In genomic region chr6:52724406-52725121, GRCh38 we compare ENCODE assay signal across 1 cellular context.
A peak's percentile ranks its signal among the peaks of the same experiment; 100 is the strongest.
TF ChIP-seq lines count a peak whose summit lies in the region.

No MANE protein-coding gene starts in this region.

TF ChIP-seq in HepG2, 621 proteins besides CTCF, POLR2A, EP300 and RAD21 (continued from another document and continues in another):
- TF ChIP-seq ZNF609 (CRISPR knock-in tag; IDR thresholded peaks at IDR 0.05; ENCODE audit: borderline replicate concordance) (peak; percentile 44; the same call in 1 of the 2 replicates), TEAD2 (CRISPR knock-in tag; IDR thresholded peaks at IDR 0.05) (no peak), MYNN (CRISPR knock-in tag; IDR thresholded peaks at IDR 0.05; ENCODE audit: low read depth) (no peak), SUZ12 (IDR thresholded peaks at IDR 0.05; ENCODE audit: low read depth, low read length) (no peak), EEA1 (CRISPR knock-in tag; IDR thresholded peaks at IDR 0.05; ENCODE audit: borderline replicate concordance) (no peak), IKZF4 (CRISPR knock-in tag; IDR thresholded peaks at IDR 0.05; ENCODE audit: borderline replicate concordance, low read depth, not compliant biosample characterization) (peak; percentile 31), DRAP1 (CRISPR knock-in tag; IDR thresholded peaks at IDR 0.05) (no peak), CENPBD1 (CRISPR knock-in tag; IDR thresholded peaks at IDR 0.05; ENCODE audit: borderline replicate concordance, low read depth) (no peak), HNRNPK (IDR thresholded peaks at IDR 0.05; ENCODE audit: low read depth, low read length, poor library complexity, severe bottlenecking) (no peak), ZNF782 (CRISPR knock-in tag; IDR thresholded peaks at IDR 0.05; ENCODE audit: borderline replicate concordance) (no peak), HOXA9 (CRISPR knock-in tag; IDR thresholded peaks at IDR 0.05; ENCODE audit: borderline replicate concordance) (no peak), PAF1 (CRISPR knock-in tag; IDR thresholded peaks at IDR 0.05) (no peak), KLF6 (CRISPR knock-in tag; IDR thresholded peaks at IDR 0.05) (no peak), ETV6 (CRISPR knock-in tag; conservative IDR thresholded peaks at IDR 0.05) (no peak), ZNF33A (CRISPR knock-in tag; IDR thresholded peaks at IDR 0.05; ENCODE audit: borderline replicate concordance) (no peak), ZNF841 (CRISPR knock-in tag; IDR thresholded peaks at IDR 0.05; ENCODE audit: borderline replicate concordance) (no peak), E2F2 (CRISPR knock-in tag; IDR thresholded peaks at IDR 0.05; ENCODE audit: borderline replicate concordance) (no peak), ARNT (IDR thresholded peaks at IDR 0.05) (no peak), HNRNPUL1 (IDR thresholded peaks at IDR 0.05; ENCODE audit: low read depth, low read length) (no peak), TGIF2 (CRISPR knock-in tag; IDR thresholded peaks at IDR 0.05) (no peak), CBX2 (IDR thresholded peaks at IDR 0.05; ENCODE audit: low read depth, low read length) (no peak), CBX2 (CRISPR knock-in tag; IDR thresholded peaks at IDR 0.05; ENCODE audit: low read depth) (no peak), ZNF639 (CRISPR knock-in tag; conservative IDR thresholded peaks at IDR 0.05) (no peak), ZNF766 (CRISPR knock-in tag; IDR thresholded peaks at IDR 0.05; ENCODE audit: borderline replicate concordance) (no peak), PRDM10 (CRISPR knock-in tag; IDR thresholded peaks at IDR 0.05; ENCODE audit: low read depth) (peak; percentile 48; the same call in 1 of the 2 replicates), HDAC1 (CRISPR knock-in tag; IDR thresholded peaks at IDR 0.05) (peak; percentile 54; the same call in 1 of the 2 replicates), ELK4 (CRISPR knock-in tag; IDR thresholded peaks at IDR 0.05; ENCODE audit: borderline replicate concordance) (no peak), ZNF713 (CRISPR knock-in tag; IDR thresholded peaks at IDR 0.05) (0 out of 2 replicates have a peak, but pooled peaks have one; percentile 69), FOSL1 (CRISPR knock-in tag; IDR thresholded peaks at IDR 0.05; ENCODE audit: borderline replicate concordance) (no peak), MEIS2 (CRISPR knock-in tag; IDR thresholded peaks at IDR 0.05) (no peak), ZFX (CRISPR knock-in tag; IDR thresholded peaks at IDR 0.05; ENCODE audit: low read depth) (no peak), KDM3A (CRISPR knock-in tag; IDR thresholded peaks at IDR 0.05; ENCODE audit: low read depth) (peak; percentile 72; the same call in 1 of the 2 replicates), SRSF1 (optimal IDR thresholded peaks at IDR 0.05; ENCODE audit: low read depth, low read length) (no peak), NCOA5 (CRISPR knock-in tag; IDR thresholded peaks at IDR 0.05) (no peak), KDM6A (CRISPR knock-in tag; IDR thresholded peaks at IDR 0.05; ENCODE audit: low read depth) (no peak), ZNF331 (CRISPR knock-in tag; IDR thresholded peaks at IDR 0.05) (peak; percentile 96), ZNF589 (CRISPR knock-in tag; conservative IDR thresholded peaks at IDR 0.05) (no peak), ZNF34 (CRISPR knock-in tag; IDR thresholded peaks at IDR 0.05; ENCODE audit: borderline replicate concordance) (peak; percentile 86; the same call in 1 of the 2 replicates), JDP2 (CRISPR knock-in tag; IDR thresholded peaks at IDR 0.05; ENCODE audit: borderline replicate concordance) (no peak), KDM1A (CRISPR knock-in tag; IDR thresholded peaks at IDR 0.05) (0 out of 2 replicates have a peak, but pooled peaks have one; percentile 39), FIP1L1 (IDR thresholded peaks at IDR 0.05; ENCODE audit: borderline replicate concordance, insufficient read depth, low read depth, low read length) (no peak), MAZ (IDR thresholded peaks at IDR 0.05; ENCODE audit: borderline replicate concordance, low read depth, low read length) (no peak), MAZ (CRISPR knock-in tag; IDR thresholded peaks at IDR 0.05; ENCODE audit: low read depth) (no peak)
- TF ChIP-seq, protein P1, sequence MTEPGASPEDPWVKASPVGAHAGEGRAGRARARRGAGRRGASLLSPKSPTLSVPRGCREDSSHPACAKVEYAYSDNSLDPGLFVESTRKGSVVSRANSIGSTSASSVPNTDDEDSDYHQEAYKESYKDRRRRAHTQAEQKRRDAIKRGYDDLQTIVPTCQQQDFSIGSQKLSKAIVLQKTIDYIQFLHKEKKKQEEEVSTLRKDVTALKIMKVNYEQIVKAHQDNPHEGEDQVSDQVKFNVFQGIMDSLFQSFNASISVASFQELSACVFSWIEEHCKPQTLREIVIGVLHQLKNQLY (CRISPR knock-in tag; IDR thresholded peaks at IDR 0.05), result no peak
- TF ChIP-seq, protein P2, sequence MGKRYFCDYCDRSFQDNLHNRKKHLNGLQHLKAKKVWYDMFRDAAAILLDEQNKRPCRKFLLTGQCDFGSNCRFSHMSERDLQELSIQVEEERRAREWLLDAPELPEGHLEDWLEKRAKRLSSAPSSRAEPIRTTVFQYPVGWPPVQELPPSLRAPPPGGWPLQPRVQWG (CRISPR knock-in tag; IDR thresholded peaks at IDR 0.05; ENCODE audit: borderline replicate concordance, low read depth), result no peak
- TF ChIP-seq, protein P3, sequence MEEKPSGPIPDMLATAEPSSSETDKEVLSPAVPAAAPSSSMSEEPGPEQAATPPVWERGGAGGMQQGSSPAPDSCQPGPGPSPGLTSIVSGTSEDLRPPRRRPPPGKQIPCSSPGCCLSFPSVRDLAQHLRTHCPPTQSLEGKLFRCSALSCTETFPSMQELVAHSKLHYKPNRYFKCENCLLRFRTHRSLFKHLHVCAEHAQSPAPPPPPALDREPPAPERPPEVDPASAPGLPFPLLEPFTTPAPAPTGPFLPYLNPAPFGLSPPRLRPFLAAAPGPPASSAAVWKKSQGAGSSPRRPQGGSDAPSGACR (CRISPR knock-in tag; IDR thresholded peaks at IDR 0.05), result no peak
- TF ChIP-seq, protein P4, sequence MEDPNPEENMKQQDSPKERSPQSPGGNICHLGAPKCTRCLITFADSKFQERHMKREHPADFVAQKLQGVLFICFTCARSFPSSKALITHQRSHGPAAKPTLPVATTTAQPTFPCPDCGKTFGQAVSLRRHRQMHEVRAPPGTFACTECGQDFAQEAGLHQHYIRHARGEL (CRISPR knock-in tag; IDR thresholded peaks at IDR 0.05), result no peak
